ENCODE assay signal across 1 cellular context in genomic region chr17:5424909-5425308, GRCh38.
A peak's percentile ranks its signal among the peaks of the same experiment; 100 is the strongest.
TF ChIP-seq lines count a peak whose summit lies in the region.

No MANE protein-coding gene starts in this region.

TF ChIP-seq in IMR-90, 13 proteins besides CTCF, POLR2A, EP300 and RAD21:
- TF ChIP-seq MXI1 (IDR thresholded peaks at IDR 0.05; ENCODE audit: borderline replicate concordance, low read depth, low read length), result peak; percentile 40; the same call in 1 of the 2 replicates
- no peak for TF ChIP-seq FOS (IDR thresholded peaks at IDR 0.05; ENCODE audit: low read depth, low read length)
- TF ChIP-seq BHLHE40 (IDR thresholded peaks at IDR 0.05; ENCODE audit: low read depth, low read length), result 0 out of 2 replicates have a peak, but pooled peaks have one; percentile 10
- no peak for TF ChIP-seq USF2 (IDR thresholded peaks at IDR 0.05; ENCODE audit: low read depth, low read length)
